In the genomic region with DNA sequence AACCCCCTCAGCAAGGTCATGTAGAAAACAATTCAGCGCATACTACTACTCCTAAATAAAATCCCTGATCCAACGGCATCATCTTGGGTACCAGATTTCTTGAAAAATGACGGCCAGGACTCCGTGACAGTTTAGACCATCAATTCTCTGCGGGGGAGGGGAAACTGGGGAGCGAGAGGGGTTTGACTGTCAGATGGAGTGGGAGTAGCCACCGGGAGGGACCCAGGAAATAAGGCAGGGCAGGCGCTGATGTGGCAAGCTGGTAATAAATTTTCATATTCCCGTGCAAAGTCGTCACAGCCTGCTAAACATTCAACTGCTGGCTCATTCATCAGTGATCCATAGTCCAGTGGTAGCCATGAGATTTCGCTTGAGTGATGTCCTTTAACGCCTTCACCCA, we compare ENCODE assay signal across 12 cellular contexts. TPM values are rescaled to one million over a fixed set of nuclear protein-coding genes. Genes with fewer than 3 reads are reported as not detected.
DNase-seq lines count a peak whose midpoint lies in the region; ATAC-seq and TF ChIP-seq lines count a peak whose summit lies in the region.
"Had no signal": no experiment of that assay in that cellular context is flagged by ENCODE, and none has a peak within 500 bp of the region (broad histone marks: within the 10 kb centered on the region; RNA-seq: fewer than 3 reads in every experiment).

No MANE protein-coding gene starts in this region.

- ATAC-seq in GM18520 (IDR thresholded peaks at IDR 0.05; ENCODE audit: unreplicated experiment), result no peak
- no peak for ATAC-seq in GM18517 (IDR thresholded peaks at IDR 0.05; ENCODE audit: unreplicated experiment)
- ATAC-seq: activated CD8-positive, alpha-beta T cell treated with anti-CD3 and anti-CD28 coated beads, Interleukin-2, amount 10 ng/mL, durations not matched to agents 7 days and 5 days; T-cell had no signal

- peak overlapping the region; percentile 56 for H3K27ac ChIP-seq in angular gyrus (ENCODE audit: low read depth, low read length)

- no peaks in the 10 kb centered on the region for H3K36me3 ChIP-seq in skeletal muscle satellite cell (ENCODE audit: insufficient read depth, low read length)

- peaks cover 7% of the 10 kb centered on the region for H3K27me3 ChIP-seq in skeletal muscle satellite cell (ENCODE audit: control insufficient read depth, insufficient read depth, low read length)

- peak overlapping the region; percentile 85 for H3K4me3 Mint-ChIP-seq in HFFc6
- H3K4me3 Mint-ChIP-seq: activated CD8-positive, alpha-beta T cell treated with anti-CD3 and anti-CD28 coated beads, Interleukin-2, amount 10 ng/mL, durations not matched to agents 7 days and 5 days; T-cell had no signal

- DNase-seq in HFFc6 (no peak), NCI-H2029 (lab: John Stamatoyannopoulos, UW) (no peak)
- DNase-seq in NK-92 treated with Interleukin-12 subunit alpha and Interleukin-12 subunit beta, amount 100 ng/mL, for 24 hours (lab: John Stamatoyannopoulos, UW), result no peak
- DNase-seq: activated CD8-positive, alpha-beta T cell treated with anti-CD3 and anti-CD28 coated beads, Interleukin-2, amount 10 ng/mL, durations not matched to agents 7 days and 5 days; KG1; small intestine; T-cell had no signal

- H3K4me2 ChIP-seq in skeletal muscle satellite cell (ENCODE audit: low read length), result peak overlapping the region; percentile 90

- H3K27ac Mint-ChIP-seq in HFFc6, result no peak overlapping the region
- H3K27ac Mint-ChIP-seq: activated CD8-positive, alpha-beta T cell treated with anti-CD3 and anti-CD28 coated beads, Interleukin-2, amount 10 ng/mL, durations not matched to agents 7 days and 5 days; T-cell had no signal

- H3K36me3 Mint-ChIP-seq in HFFc6 (ENCODE audit: low read depth), result no peaks in the 10 kb centered on the region
- H3K36me3 Mint-ChIP-seq: T-cell had no signal

- H3K27me3 Mint-ChIP-seq in HFFc6 (ENCODE audit: insufficient read depth), result peaks cover 11% of the 10 kb centered on the region
- H3K27me3 Mint-ChIP-seq: T-cell had no signal

- H3K4me3 ChIP-seq in iPS-11a (ENCODE audit: low read depth, low read length) (peak overlapping the region; percentile 24), skeletal muscle satellite cell (ENCODE audit: low read length) (peak overlapping the region; percentile 68)

- no peaks in the 10 kb centered on the region for H3K4me1 ChIP-seq in skeletal muscle satellite cell (ENCODE audit: control insufficient read depth, insufficient read depth, low read length)

- no peaks in the 10 kb centered on the region for H3K9me3 Mint-ChIP-seq in HFFc6

- no peak for TF ChIP-seq CTCF in HFFc6 (IDR thresholded peaks at IDR 0.05)

- no peak overlapping the region for H3K9ac ChIP-seq in skeletal muscle satellite cell (ENCODE audit: low read depth, low read length)

- H3K4me1 Mint-ChIP-seq in HFFc6 (ENCODE audit: low read depth), result peaks cover 15% of the 10 kb centered on the region
- H3K4me1 Mint-ChIP-seq: T-cell had no signal

- no peaks in the 10 kb centered on the region for H3K9me3 ChIP-seq in skeletal muscle satellite cell (replicated peaks; ENCODE audit: low read length)

RNA-seq across cellular contexts. Expression of a gene that starts 0.4 kb away (rescaled TPM):
- under 1 TPM in 5 of 6 experiments, not detected in 1; 0.38 to 0.72 (median 0.58) TPM for total RNA-seq in HFFc6 (2021; fragmentation: NEBNext Ultra II Directional; extraction: Animal tissue kit (Norgen Biotek cat#: 25700))
- total RNA-seq in skeletal muscle satellite cell (2012; rRNA removed), result 2.4 and 2.8 TPM in 2 replicates
- total RNA-seq: activated CD8-positive, alpha-beta T cell treated with anti-CD3 and anti-CD28 coated beads, Interleukin-2, amount 10 ng/mL, durations not matched to agents 7 days and 5 days; T-cell had no signal
